21 cellular contexts compared by ENCODE assay signal in genomic region chr4:52577285-52577968, GRCh38.
DNase-seq lines count a peak whose midpoint lies in the region; ATAC-seq, FAIRE-seq and TF ChIP-seq lines count a peak whose summit lies in the region.
"Had no signal": no experiment of that assay in that cellular context is flagged by ENCODE, and none has a peak within 500 bp of the region (broad histone marks: within the 10 kb centered on the region; RNA-seq: fewer than 3 reads in every experiment).

No MANE protein-coding gene starts in this region.

- H3K36me3 Mint-ChIP-seq in MCF 10A (ENCODE audit: insufficient read depth, unreplicated experiment) = no peaks in the 10 kb centered on the region
- peaks cover 3% of the 10 kb centered on the region for H3K36me3 Mint-ChIP-seq in astrocyte (ENCODE audit: low read depth, unreplicated experiment)
- H3K36me3 Mint-ChIP-seq: activated naive CD4-positive, alpha-beta T cell treated with anti-CD3 and anti-CD28 coated beads, Interleukin-2, amount 50 U/mL, for 72 hours had no signal

- H3K4me1 ChIP-seq in breast epithelium = no peaks in the 10 kb centered on the region
- H3K4me1 ChIP-seq in astrocyte (ENCODE audit: insufficient read depth, low read length) = peaks cover 11% of the 10 kb centered on the region
- H3K4me1 ChIP-seq in upper lobe of right lung = no peaks in the 10 kb centered on the region
- H3K4me1 ChIP-seq: psoas muscle had no signal

- no peak for TF ChIP-seq CTCF in MCF 10A (IDR thresholded peaks at IDR 0.05; ENCODE audit: unreplicated experiment)
- no peak for TF ChIP-seq CTCF in breast epithelium (IDR thresholded peaks at IDR 0.05)
- TF ChIP-seq CTCF in astrocyte (IDR thresholded peaks at IDR 0.05; ENCODE audit: insufficient read depth, low read depth, low read length) = no peak
- no peak for TF ChIP-seq CTCF in fibroblast of the aortic adventitia (IDR thresholded peaks at IDR 0.05; ENCODE audit: insufficient read depth, low read length)
- no peak for TF ChIP-seq CTCF in upper lobe of right lung (IDR thresholded peaks at IDR 0.05)
- TF ChIP-seq CTCF in dorsolateral prefrontal cortex (IDR thresholded peaks at IDR 0.05 in 54 of 56, conservative IDR thresholded peaks at IDR 0.05 in 2 of 56; ENCODE audit: low read depth in 1 of 56, partially characterized antibody in 56 of 56) = no peak

- H3K4me3 ChIP-seq in breast epithelium (no peak overlapping the region), astrocyte (ENCODE audit: insufficient read depth, low read depth, low read length) (no peak overlapping the region), fibroblast of the aortic adventitia (ENCODE audit: low read depth, low read length) (no peak overlapping the region), upper lobe of right lung (no peak overlapping the region), dorsolateral prefrontal cortex (no peak overlapping the region)
- H3K4me3 ChIP-seq: psoas muscle, stomach had no signal

- no peaks in the 10 kb centered on the region for H3K79me2 ChIP-seq in astrocyte (ENCODE audit: insufficient read depth, low read length)

- BruUV-seq in MCF 10A (replicated peaks; lab: Mats Ljungman, UMichigan) = no TSS peak

- intact Hi-C loops in MCF 10A (cut with micrococcal nuclease) = no loop called here
- intact Hi-C loops in breast epithelium (cut with DNase I; ENCODE audit: low total_unique reads) = no loop called here
- intact Hi-C loops in upper lobe of right lung (cut with DNase I) = no loop called here
- intact Hi-C loops in dorsolateral prefrontal cortex (cut with DNase I) = no loop called here

- no peak overlapping the region for H3K4me2 ChIP-seq in astrocyte (ENCODE audit: low read length)

- no peak overlapping the region for H3K9ac ChIP-seq in astrocyte (ENCODE audit: low read length)

- POLR2A ChIA-PET in MCF 10A (lab: Yijun Ruan, JAX) = interaction anchor here (0.6 kb wide), 1 partner anchor 108 kb away, joined by 3 read pairs; no protein-coding TSS in a partner anchor

- no peak for FAIRE-seq in astrocyte (lab: Jason Lieb, UNC)
- FAIRE-seq: G401.6, H54, urothelium cell line had no signal

- no peak overlapping the region for H3K27ac ChIP-seq in breast epithelium
- H3K27ac ChIP-seq in astrocyte (ENCODE audit: low read depth, low read length) = no peak overlapping the region
- no peak overlapping the region for H3K27ac ChIP-seq in upper lobe of right lung
- no peak overlapping the region for H3K27ac ChIP-seq in dorsolateral prefrontal cortex
- H3K27ac ChIP-seq: psoas muscle, stomach had no signal

- H3K27me3 ChIP-seq in breast epithelium (no peaks in the 10 kb centered on the region), astrocyte (ENCODE audit: insufficient read depth, low read length) (no peaks in the 10 kb centered on the region), upper lobe of right lung (no peaks in the 10 kb centered on the region), dorsolateral prefrontal cortex (no peaks in the 10 kb centered on the region)
- H3K27me3 ChIP-seq: stomach had no signal

- CTCF ChIA-PET in MCF 10A (lab: Yijun Ruan, JAX) = interaction anchor here (0.6 to 2.4 kb wide), 6 partner anchors 11 to 406 kb away, joined by 3 to 8 read pairs (median 4); no protein-coding TSS in a partner anchor

- no peak for TF ChIP-seq POLR2A in breast epithelium (IDR thresholded peaks at IDR 0.05)

- H4K20me1 ChIP-seq in astrocyte (ENCODE audit: insufficient read depth, low read length) = no peaks in the 10 kb centered on the region

- H3K9me3 Mint-ChIP-seq in MCF 10A (ENCODE audit: unreplicated experiment) (no peaks in the 10 kb centered on the region), astrocyte (ENCODE audit: unreplicated experiment) (no peaks in the 10 kb centered on the region)
- H3K9me3 Mint-ChIP-seq: activated naive CD4-positive, alpha-beta T cell treated with anti-CD3 and anti-CD28 coated beads, Interleukin-2, amount 50 U/mL, for 72 hours had no signal

- no peak overlapping the region for H3K27ac Mint-ChIP-seq in MCF 10A (ENCODE audit: low read depth, unreplicated experiment)
- no peak overlapping the region for H3K27ac Mint-ChIP-seq in astrocyte (ENCODE audit: unreplicated experiment)
- H3K27ac Mint-ChIP-seq: activated naive CD4-positive, alpha-beta T cell treated with anti-CD3 and anti-CD28 coated beads, Interleukin-2, amount 50 U/mL, for 72 hours had no signal

- H3K4me1 Mint-ChIP-seq in MCF 10A (ENCODE audit: insufficient read depth, unreplicated experiment) (peaks cover 10% of the 10 kb centered on the region), astrocyte (ENCODE audit: low read depth, unreplicated experiment) (peaks cover 24% of the 10 kb centered on the region)

- no peak overlapping the region for H2AFZ ChIP-seq in astrocyte (ENCODE audit: low read depth, low read length)

- no peaks in the 10 kb centered on the region for H3K36me3 ChIP-seq in breast epithelium
- H3K36me3 ChIP-seq in astrocyte (ENCODE audit: insufficient read depth, low read length) = no peaks in the 10 kb centered on the region
- H3K36me3 ChIP-seq in upper lobe of right lung = no peaks in the 10 kb centered on the region
- H3K36me3 ChIP-seq: stomach had no signal

- H3K4me3 Mint-ChIP-seq in MCF 10A (ENCODE audit: unreplicated experiment) = no peak overlapping the region
- H3K4me3 Mint-ChIP-seq in astrocyte (ENCODE audit: unreplicated experiment) = no peak overlapping the region

- peak; percentile 54 for ATAC-seq in upper lobe of right lung
- ATAC-seq: activated naive CD4-positive, alpha-beta T cell treated with anti-CD3 and anti-CD28 coated beads, Interleukin-2, amount 50 U/mL, for 72 hours; Panc1; psoas muscle had no signal

- H3K9me3 ChIP-seq in breast epithelium = no peaks in the 10 kb centered on the region
- H3K9me3 ChIP-seq in astrocyte (ENCODE audit: insufficient read depth, low read depth, low read length) = no peaks in the 10 kb centered on the region
- no peaks in the 10 kb centered on the region for H3K9me3 ChIP-seq in upper lobe of right lung
- H3K9me3 ChIP-seq: psoas muscle, stomach had no signal

- DNase-seq in MCF 10A (ENCODE audit: unreplicated experiment) = peak; percentile 41
- DNase-seq in breast epithelium (ENCODE audit: low spot score in 2 of 2) = no peak
- DNase-seq in astrocyte (ENCODE audit: low read depth) = peak; percentile 69
- peak; percentile 34 for DNase-seq in fibroblast of the aortic adventitia (ENCODE audit: low read depth)
- no peak for DNase-seq in upper lobe of right lung
- DNase-seq in germinal center (ENCODE audit: low spot score) = no peak
- DNase-seq in COLO829 (ENCODE audit: low spot score) = no peak
- no peak for DNase-seq in dorsolateral prefrontal cortex
- DNase-seq: activated CD4-positive, alpha-beta T cell treated with anti-CD3 and anti-CD28 coated beads, Interleukin-2, amount 50 U/mL, for 1 hour; activated T-cell treated with anti-CD3 and anti-CD28 coated beads, Interleukin-2, amount 50 U/mL, for 1 hour; central memory CD4-positive, alpha-beta T cell; glutamatergic neuron; mesendoderm; NCI-H2029 treated with DMSO at 0.1 percent for 48 hours; psoas muscle; stomach had no signal

- H3K27me3 Mint-ChIP-seq in MCF 10A (ENCODE audit: insufficient read depth, unreplicated experiment) (no peaks in the 10 kb centered on the region), astrocyte (ENCODE audit: low read depth, unreplicated experiment) (no peaks in the 10 kb centered on the region)

Comparison
In these comparisons a context has a peak if more than half of its experiments do, and no peak if none do; other contexts are left out.
1. DNase-seq: peak in MCF 10A (single experiment), astrocyte (single experiment) and fibroblast of the aortic adventitia (single experiment); none in breast epithelium (0 of 2), upper lobe of right lung (single experiment), germinal center (single experiment), COLO829 (single experiment) and dorsolateral prefrontal cortex (0 of 10).